In genomic region chr2:61636686-61637085, GRCh38 we compare ENCODE assay signal across 1 cellular context.
TF ChIP-seq lines count a peak whose summit lies in the region.

No MANE protein-coding gene starts in this region.

TF ChIP-seq in WTC11, 78 proteins besides CTCF, POLR2A, EP300 and RAD21 (continued from another document):
- TF ChIP-seq TEAD1 (CRISPR knock-in tag; IDR thresholded peaks at IDR 0.05) (no peak), ZNF416 (CRISPR knock-in tag; IDR thresholded peaks at IDR 0.05) (no peak), NFYB (CRISPR knock-in tag; conservative IDR thresholded peaks at IDR 0.05; ENCODE audit: low read depth) (no peak), ZNF219 (CRISPR knock-in tag; IDR thresholded peaks at IDR 0.05; ENCODE audit: borderline replicate concordance) (no peak)
- TF ChIP-seq, protein P1, sequence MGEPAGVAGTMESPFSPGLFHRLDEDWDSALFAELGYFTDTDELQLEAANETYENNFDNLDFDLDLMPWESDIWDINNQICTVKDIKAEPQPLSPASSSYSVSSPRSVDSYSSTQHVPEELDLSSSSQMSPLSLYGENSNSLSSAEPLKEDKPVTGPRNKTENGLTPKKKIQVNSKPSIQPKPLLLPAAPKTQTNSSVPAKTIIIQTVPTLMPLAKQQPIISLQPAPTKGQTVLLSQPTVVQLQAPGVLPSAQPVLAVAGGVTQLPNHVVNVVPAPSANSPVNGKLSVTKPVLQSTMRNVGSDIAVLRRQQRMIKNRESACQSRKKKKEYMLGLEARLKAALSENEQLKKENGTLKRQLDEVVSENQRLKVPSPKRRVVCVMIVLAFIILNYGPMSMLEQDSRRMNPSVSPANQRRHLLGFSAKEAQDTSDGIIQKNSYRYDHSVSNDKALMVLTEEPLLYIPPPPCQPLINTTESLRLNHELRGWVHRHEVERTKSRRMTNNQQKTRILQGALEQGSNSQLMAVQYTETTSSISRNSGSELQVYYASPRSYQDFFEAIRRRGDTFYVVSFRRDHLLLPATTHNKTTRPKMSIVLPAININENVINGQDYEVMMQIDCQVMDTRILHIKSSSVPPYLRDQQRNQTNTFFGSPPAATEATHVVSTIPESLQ (CRISPR knock-in tag; IDR thresholded peaks at IDR 0.05): no peak
- TF ChIP-seq, protein P2, sequence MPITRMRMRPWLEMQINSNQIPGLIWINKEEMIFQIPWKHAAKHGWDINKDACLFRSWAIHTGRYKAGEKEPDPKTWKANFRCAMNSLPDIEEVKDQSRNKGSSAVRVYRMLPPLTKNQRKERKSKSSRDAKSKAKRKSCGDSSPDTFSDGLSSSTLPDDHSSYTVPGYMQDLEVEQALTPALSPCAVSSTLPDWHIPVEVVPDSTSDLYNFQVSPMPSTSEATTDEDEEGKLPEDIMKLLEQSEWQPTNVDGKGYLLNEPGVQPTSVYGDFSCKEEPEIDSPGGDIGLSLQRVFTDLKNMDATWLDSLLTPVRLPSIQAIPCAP (CRISPR knock-in tag; IDR thresholded peaks at IDR 0.05): no peak
- TF ChIP-seq, protein P3, sequence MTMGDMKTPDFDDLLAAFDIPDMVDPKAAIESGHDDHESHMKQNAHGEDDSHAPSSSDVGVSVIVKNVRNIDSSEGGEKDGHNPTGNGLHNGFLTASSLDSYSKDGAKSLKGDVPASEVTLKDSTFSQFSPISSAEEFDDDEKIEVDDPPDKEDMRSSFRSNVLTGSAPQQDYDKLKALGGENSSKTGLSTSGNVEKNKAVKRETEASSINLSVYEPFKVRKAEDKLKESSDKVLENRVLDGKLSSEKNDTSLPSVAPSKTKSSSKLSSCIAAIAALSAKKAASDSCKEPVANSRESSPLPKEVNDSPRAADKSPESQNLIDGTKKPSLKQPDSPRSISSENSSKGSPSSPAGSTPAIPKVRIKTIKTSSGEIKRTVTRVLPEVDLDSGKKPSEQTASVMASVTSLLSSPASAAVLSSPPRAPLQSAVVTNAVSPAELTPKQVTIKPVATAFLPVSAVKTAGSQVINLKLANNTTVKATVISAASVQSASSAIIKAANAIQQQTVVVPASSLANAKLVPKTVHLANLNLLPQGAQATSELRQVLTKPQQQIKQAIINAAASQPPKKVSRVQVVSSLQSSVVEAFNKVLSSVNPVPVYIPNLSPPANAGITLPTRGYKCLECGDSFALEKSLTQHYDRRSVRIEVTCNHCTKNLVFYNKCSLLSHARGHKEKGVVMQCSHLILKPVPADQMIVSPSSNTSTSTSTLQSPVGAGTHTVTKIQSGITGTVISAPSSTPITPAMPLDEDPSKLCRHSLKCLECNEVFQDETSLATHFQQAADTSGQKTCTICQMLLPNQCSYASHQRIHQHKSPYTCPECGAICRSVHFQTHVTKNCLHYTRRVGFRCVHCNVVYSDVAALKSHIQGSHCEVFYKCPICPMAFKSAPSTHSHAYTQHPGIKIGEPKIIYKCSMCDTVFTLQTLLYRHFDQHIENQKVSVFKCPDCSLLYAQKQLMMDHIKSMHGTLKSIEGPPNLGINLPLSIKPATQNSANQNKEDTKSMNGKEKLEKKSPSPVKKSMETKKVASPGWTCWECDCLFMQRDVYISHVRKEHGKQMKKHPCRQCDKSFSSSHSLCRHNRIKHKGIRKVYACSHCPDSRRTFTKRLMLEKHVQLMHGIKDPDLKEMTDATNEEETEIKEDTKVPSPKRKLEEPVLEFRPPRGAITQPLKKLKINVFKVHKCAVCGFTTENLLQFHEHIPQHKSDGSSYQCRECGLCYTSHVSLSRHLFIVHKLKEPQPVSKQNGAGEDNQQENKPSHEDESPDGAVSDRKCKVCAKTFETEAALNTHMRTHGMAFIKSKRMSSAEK (CRISPR knock-in tag; IDR thresholded peaks at IDR 0.05; ENCODE audit: borderline replicate concordance): no peak
- TF ChIP-seq, protein P4, sequence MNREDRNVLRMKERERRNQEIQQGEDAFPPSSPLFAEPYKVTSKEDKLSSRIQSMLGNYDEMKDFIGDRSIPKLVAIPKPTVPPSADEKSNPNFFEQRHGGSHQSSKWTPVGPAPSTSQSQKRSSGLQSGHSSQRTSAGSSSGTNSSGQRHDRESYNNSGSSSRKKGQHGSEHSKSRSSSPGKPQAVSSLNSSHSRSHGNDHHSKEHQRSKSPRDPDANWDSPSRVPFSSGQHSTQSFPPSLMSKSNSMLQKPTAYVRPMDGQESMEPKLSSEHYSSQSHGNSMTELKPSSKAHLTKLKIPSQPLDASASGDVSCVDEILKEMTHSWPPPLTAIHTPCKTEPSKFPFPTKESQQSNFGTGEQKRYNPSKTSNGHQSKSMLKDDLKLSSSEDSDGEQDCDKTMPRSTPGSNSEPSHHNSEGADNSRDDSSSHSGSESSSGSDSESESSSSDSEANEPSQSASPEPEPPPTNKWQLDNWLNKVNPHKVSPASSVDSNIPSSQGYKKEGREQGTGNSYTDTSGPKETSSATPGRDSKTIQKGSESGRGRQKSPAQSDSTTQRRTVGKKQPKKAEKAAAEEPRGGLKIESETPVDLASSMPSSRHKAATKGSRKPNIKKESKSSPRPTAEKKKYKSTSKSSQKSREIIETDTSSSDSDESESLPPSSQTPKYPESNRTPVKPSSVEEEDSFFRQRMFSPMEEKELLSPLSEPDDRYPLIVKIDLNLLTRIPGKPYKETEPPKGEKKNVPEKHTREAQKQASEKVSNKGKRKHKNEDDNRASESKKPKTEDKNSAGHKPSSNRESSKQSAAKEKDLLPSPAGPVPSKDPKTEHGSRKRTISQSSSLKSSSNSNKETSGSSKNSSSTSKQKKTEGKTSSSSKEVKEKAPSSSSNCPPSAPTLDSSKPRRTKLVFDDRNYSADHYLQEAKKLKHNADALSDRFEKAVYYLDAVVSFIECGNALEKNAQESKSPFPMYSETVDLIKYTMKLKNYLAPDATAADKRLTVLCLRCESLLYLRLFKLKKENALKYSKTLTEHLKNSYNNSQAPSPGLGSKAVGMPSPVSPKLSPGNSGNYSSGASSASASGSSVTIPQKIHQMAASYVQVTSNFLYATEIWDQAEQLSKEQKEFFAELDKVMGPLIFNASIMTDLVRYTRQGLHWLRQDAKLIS (CRISPR knock-in tag; IDR thresholded peaks at IDR 0.05; ENCODE audit: borderline replicate concordance): no peak
- TF ChIP-seq, protein P5, sequence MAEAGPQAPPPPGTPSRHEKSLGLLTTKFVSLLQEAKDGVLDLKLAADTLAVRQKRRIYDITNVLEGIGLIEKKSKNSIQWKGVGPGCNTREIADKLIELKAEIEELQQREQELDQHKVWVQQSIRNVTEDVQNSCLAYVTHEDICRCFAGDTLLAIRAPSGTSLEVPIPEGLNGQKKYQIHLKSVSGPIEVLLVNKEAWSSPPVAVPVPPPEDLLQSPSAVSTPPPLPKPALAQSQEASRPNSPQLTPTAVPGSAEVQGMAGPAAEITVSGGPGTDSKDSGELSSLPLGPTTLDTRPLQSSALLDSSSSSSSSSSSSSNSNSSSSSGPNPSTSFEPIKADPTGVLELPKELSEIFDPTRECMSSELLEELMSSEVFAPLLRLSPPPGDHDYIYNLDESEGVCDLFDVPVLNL (CRISPR knock-in tag; IDR thresholded peaks at IDR 0.05; ENCODE audit: borderline replicate concordance, low read depth): no peak
